Comparison of ENCODE assay signal across 7 cellular contexts in the genomic region with DNA sequence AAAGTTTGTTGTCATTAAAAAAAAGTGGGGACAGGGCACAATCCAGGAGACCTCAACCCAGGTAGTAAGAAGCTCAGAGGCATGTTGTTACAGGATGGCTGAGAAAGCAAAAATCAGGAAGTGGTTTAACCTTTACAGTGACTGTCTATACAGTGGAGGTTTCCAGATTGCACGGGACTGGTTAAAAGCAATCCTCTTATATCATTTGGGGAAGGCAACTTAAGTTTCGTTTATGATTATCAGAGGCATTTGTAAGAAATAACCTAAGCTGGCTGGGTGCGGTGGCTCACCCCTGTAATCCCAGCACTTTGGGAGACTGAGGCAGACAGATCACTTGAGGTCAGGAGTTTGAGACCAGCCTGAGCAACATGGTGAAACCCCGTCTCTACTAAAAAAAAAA. TPM values are rescaled to one million over a fixed set of nuclear protein-coding genes. Genes with fewer than 3 reads are reported as not detected.
DNase-seq lines count a peak whose midpoint lies in the region; TF ChIP-seq lines count a peak whose summit lies in the region.
"Not testable (repeated sequence)": the region's sequence is repeated elsewhere in the genome, so short reads cannot be mapped to it uniquely, and the experiment has no call there.

No MANE protein-coding gene starts in this region.

- not testable (repeated sequence) for TF ChIP-seq POLR2A in NB4 (IDR thresholded peaks at IDR 0.05; ENCODE audit: extremely low read depth, insufficient read length)

- H3K4me1 Mint-ChIP-seq in T-helper 1 cell treated with Interleukin-12 subunit alpha and Interleukin-12 subunit beta and Interleukin-4 antibody, amounts not matched to agents 30 μg/mL and 1 μg/mL, for 36 hours (ENCODE audit: low read depth) = peaks cover 13% of the 10 kb centered on the region
- peaks cover 42% of the 10 kb centered on the region for H3K4me1 Mint-ChIP-seq in activated CD4-positive, alpha-beta memory T cell treated with anti-CD3 and anti-CD28 coated beads for 36 hours (ENCODE audit: low read depth)

- H3K36me3 ChIP-seq in GM06990 (ENCODE audit: control insufficient read depth, insufficient read depth, low read length) = not testable (repeated sequence)

- intact Hi-C loops in activated CD4-positive, alpha-beta memory T cell treated with anti-CD3 and anti-CD28 coated beads for 36 hours (cut with micrococcal nuclease) = loop anchor here (10.0 kb wide), 1 partner anchor 222 kb away; a partner anchor contains a TSS

- not testable (repeated sequence) for H3K36me3 Mint-ChIP-seq in T-helper 1 cell treated with Interleukin-12 subunit alpha and Interleukin-12 subunit beta and Interleukin-4 antibody, amounts not matched to agents 30 μg/mL and 1 μg/mL, for 36 hours (ENCODE audit: low read depth); activated CD4-positive, alpha-beta memory T cell treated with anti-CD3 and anti-CD28 coated beads for 36 hours

- not testable (repeated sequence) for H3K27me3 Mint-ChIP-seq in T-helper 1 cell treated with Interleukin-12 subunit alpha and Interleukin-12 subunit beta and Interleukin-4 antibody, amounts not matched to agents 30 μg/mL and 1 μg/mL, for 36 hours (ENCODE audit: low read depth); activated CD4-positive, alpha-beta memory T cell treated with anti-CD3 and anti-CD28 coated beads for 36 hours

- H3K4me3 Mint-ChIP-seq in T-helper 1 cell treated with Interleukin-12 subunit alpha and Interleukin-12 subunit beta and Interleukin-4 antibody, amounts not matched to agents 30 μg/mL and 1 μg/mL, for 36 hours = peak overlapping the region; percentile 39
- H3K4me3 Mint-ChIP-seq in activated CD4-positive, alpha-beta memory T cell treated with anti-CD3 and anti-CD28 coated beads for 36 hours = peak overlapping the region; percentile 15

- not testable (repeated sequence) for H3K4me3 ChIP-seq in GM06990 (replicated peaks; ENCODE audit: low read depth, low read length); NB4 (ENCODE audit: low read depth, low read length)

- DNase-seq in GM06990 (ENCODE audit: extremely low read depth, insufficient read length) (peak; percentile 43), NB4 (ENCODE audit: low read depth) (peak; percentile 63)
- DNase-seq in activated CD4-positive, alpha-beta memory T cell treated with anti-CD3 and anti-CD28 coated beads for 36 hours = peak; percentile 63
- DNase-seq in activated naive CD4-positive, alpha-beta T cell treated with Interleukin-2 at 50 U/mL for 16 hours = peak; percentile 28
- DNase-seq in central memory CD4-positive, alpha-beta T cell = peak; percentile 39
- DNase-seq in stimulated activated CD4-positive, alpha-beta T cell treated with anti-CD3 and anti-CD28 coated beads, Interleukin-2, amount 100 ng/mL, for 4 hours (ENCODE audit: low read depth) = peak; percentile 40

- H3K9me3 Mint-ChIP-seq in T-helper 1 cell treated with Interleukin-12 subunit alpha and Interleukin-12 subunit beta and Interleukin-4 antibody, amounts not matched to agents 30 μg/mL and 1 μg/mL, for 36 hours = peaks cover 17% of the 10 kb centered on the region
- H3K9me3 Mint-ChIP-seq in activated CD4-positive, alpha-beta memory T cell treated with anti-CD3 and anti-CD28 coated beads for 36 hours = peaks cover 16% of the 10 kb centered on the region

- POLR2A ChIA-PET in activated CD4-positive, alpha-beta memory T cell treated with anti-CD3 and anti-CD28 coated beads for 36 hours (lab: Charles Lee) = interaction anchor here (0.7 kb wide), 1 partner anchor 15 kb away, joined by 3 read pairs; no protein-coding TSS in a partner anchor

- peak overlapping the region; percentile 80 for H3K27ac Mint-ChIP-seq in T-helper 1 cell treated with Interleukin-12 subunit alpha and Interleukin-12 subunit beta and Interleukin-4 antibody, amounts not matched to agents 30 μg/mL and 1 μg/mL, for 36 hours
- peak overlapping the region; percentile 93 for H3K27ac Mint-ChIP-seq in activated CD4-positive, alpha-beta memory T cell treated with anti-CD3 and anti-CD28 coated beads for 36 hours

- CTCF ChIA-PET in activated CD4-positive, alpha-beta memory T cell treated with anti-CD3 and anti-CD28 coated beads for 36 hours (lab: Charles Lee) = interaction anchor here (0.7 to 2.9 kb wide), 10 partner anchors 9 to 139 kb away, joined by 3 to 19 read pairs (median 4); no protein-coding TSS in a partner anchor

- H3K27me3 ChIP-seq in GM06990 (replicated peaks; ENCODE audit: control insufficient read depth, insufficient read depth, low read length) = not testable (repeated sequence)

- not testable (repeated sequence) for TF ChIP-seq CTCF in GM06990 (IDR thresholded peaks at IDR 0.05; ENCODE audit: insufficient read depth, low read length, poor library complexity, severe bottlenecking); NB4 (IDR thresholded peaks at IDR 0.05; ENCODE audit: low read depth, low read length)

RNA-seq across cellular contexts. Expression of a gene that starts 27.3 kb away (rescaled TPM):
- under 1 TPM; 0.05 to 0.07 TPM for total RNA-seq in activated CD4-positive, alpha-beta memory T cell treated with anti-CD3 and anti-CD28 coated beads for 36 hours

RNA-seq across cellular contexts. Expression of a gene that starts 51.6 kb away (rescaled TPM):
- under 1 TPM; 0.17 to 0.44 TPM for total RNA-seq in activated CD4-positive, alpha-beta memory T cell treated with anti-CD3 and anti-CD28 coated beads for 36 hours
